1 cellular context compared by ENCODE assay signal in the genomic region with DNA sequence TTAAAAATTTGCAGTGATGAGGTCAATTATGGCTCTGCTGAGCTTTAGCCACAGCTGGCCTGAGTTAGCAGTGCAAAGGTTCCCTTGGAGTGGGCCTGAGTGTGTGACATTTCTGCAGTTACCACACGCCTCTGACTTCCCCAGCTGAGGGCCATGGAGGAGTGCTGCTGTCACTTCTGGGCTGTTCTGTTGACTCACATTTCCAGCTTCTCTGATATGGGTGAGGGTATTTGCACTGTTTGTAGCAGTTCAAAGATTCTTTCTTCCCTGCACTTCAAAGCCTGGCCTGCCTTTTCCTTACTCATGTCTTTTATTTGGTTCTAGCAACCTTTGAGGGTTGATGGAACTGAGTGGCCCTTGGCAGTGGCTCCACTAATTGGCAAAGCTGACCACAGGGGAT.
TF ChIP-seq lines count a peak whose summit lies in the region.

No MANE protein-coding gene starts in this region.

TF ChIP-seq in HepG2, 621 proteins besides CTCF, POLR2A, EP300 and RAD21 (continues in another document):
- TF ChIP-seq, protein P1, sequence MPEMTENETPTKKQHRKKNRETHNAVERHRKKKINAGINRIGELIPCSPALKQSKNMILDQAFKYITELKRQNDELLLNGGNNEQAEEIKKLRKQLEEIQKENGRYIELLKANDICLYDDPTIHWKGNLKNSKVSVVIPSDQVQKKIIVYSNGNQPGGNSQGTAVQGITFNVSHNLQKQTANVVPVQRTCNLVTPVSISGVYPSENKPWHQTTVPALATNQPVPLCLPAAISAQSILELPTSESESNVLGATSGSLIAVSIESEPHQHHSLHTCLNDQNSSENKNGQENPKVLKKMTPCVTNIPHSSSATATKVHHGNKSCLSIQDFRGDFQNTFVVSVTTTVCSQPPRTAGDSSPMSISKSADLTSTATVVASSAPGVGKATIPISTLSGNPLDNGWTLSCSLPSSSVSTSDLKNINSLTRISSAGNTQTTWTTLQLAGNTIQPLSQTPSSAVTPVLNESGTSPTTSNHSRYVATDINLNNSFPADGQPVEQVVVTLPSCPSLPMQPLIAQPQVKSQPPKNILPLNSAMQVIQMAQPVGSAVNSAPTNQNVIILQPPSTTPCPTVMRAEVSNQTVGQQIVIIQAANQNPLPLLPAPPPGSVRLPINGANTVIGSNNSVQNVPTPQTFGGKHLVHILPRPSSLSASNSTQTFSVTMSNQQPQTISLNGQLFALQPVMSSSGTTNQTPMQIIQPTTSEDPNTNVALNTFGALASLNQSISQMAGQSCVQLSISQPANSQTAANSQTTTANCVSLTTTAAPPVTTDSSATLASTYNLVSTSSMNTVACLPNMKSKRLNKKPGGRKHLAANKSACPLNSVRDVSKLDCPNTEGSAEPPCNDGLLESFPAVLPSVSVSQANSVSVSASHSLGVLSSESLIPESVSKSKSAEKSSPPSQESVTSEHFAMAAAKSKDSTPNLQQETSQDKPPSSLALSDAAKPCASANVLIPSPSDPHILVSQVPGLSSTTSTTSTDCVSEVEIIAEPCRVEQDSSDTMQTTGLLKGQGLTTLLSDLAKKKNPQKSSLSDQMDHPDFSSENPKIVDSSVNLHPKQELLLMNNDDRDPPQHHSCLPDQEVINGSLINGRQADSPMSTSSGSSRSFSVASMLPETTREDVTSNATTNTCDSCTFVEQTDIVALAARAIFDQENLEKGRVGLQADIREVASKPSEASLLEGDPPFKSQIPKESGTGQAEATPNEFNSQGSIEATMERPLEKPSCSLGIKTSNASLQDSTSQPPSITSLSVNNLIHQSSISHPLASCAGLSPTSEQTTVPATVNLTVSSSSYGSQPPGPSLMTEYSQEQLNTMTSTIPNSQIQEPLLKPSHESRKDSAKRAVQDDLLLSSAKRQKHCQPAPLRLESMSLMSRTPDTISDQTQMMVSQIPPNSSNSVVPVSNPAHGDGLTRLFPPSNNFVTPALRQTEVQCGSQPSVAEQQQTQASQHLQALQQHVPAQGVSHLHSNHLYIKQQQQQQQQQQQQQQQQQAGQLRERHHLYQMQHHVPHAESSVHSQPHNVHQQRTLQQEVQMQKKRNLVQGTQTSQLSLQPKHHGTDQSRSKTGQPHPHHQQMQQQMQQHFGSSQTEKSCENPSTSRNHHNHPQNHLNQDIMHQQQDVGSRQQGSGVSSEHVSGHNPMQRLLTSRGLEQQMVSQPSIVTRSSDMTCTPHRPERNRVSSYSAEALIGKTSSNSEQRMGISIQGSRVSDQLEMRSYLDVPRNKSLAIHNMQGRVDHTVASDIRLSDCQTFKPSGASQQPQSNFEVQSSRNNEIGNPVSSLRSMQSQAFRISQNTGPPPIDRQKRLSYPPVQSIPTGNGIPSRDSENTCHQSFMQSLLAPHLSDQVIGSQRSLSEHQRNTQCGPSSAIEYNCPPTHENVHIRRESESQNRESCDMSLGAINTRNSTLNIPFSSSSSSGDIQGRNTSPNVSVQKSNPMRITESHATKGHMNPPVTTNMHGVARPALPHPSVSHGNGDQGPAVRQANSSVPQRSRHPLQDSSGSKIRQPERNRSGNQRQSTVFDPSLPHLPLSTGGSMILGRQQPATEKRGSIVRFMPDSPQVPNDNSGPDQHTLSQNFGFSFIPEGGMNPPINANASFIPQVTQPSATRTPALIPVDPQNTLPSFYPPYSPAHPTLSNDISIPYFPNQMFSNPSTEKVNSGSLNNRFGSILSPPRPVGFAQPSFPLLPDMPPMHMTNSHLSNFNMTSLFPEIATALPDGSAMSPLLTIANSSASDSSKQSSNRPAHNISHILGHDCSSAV (CRISPR knock-in tag; IDR thresholded peaks at IDR 0.05; ENCODE audit: borderline replicate concordance), result no peak
- TF ChIP-seq PAF1 (CRISPR knock-in tag; IDR thresholded peaks at IDR 0.05), result no peak
- TF ChIP-seq SOX5 (CRISPR knock-in tag; IDR thresholded peaks at IDR 0.05; ENCODE audit: borderline replicate concordance), result no peak
- TF ChIP-seq FOSL2 (CRISPR knock-in tag; IDR thresholded peaks at IDR 0.05), result peak; percentile 43
- TF ChIP-seq, protein P2, sequence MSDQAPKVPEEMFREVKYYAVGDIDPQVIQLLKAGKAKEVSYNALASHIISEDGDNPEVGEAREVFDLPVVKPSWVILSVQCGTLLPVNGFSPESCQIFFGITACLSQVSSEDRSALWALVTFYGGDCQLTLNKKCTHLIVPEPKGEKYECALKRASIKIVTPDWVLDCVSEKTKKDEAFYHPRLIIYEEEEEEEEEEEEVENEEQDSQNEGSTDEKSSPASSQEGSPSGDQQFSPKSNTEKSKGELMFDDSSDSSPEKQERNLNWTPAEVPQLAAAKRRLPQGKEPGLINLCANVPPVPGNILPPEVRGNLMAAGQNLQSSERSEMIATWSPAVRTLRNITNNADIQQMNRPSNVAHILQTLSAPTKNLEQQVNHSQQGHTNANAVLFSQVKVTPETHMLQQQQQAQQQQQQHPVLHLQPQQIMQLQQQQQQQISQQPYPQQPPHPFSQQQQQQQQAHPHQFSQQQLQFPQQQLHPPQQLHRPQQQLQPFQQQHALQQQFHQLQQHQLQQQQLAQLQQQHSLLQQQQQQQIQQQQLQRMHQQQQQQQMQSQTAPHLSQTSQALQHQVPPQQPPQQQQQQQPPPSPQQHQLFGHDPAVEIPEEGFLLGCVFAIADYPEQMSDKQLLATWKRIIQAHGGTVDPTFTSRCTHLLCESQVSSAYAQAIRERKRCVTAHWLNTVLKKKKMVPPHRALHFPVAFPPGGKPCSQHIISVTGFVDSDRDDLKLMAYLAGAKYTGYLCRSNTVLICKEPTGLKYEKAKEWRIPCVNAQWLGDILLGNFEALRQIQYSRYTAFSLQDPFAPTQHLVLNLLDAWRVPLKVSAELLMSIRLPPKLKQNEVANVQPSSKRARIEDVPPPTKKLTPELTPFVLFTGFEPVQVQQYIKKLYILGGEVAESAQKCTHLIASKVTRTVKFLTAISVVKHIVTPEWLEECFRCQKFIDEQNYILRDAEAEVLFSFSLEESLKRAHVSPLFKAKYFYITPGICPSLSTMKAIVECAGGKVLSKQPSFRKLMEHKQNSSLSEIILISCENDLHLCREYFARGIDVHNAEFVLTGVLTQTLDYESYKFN (CRISPR knock-in tag; conservative IDR thresholded peaks at IDR 0.05), result 0 out of 2 replicates have a peak, but pooled peaks have one; percentile 57
- no peak for TF ChIP-seq U2AF1 (optimal IDR thresholded peaks at IDR 0.05; ENCODE audit: low read depth, low read length)
- TF ChIP-seq, protein P3, sequence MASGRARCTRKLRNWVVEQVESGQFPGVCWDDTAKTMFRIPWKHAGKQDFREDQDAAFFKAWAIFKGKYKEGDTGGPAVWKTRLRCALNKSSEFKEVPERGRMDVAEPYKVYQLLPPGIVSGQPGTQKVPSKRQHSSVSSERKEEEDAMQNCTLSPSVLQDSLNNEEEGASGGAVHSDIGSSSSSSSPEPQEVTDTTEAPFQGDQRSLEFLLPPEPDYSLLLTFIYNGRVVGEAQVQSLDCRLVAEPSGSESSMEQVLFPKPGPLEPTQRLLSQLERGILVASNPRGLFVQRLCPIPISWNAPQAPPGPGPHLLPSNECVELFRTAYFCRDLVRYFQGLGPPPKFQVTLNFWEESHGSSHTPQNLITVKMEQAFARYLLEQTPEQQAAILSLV (CRISPR knock-in tag; IDR thresholded peaks at IDR 0.05; ENCODE audit: borderline replicate concordance), result no peak
- TF ChIP-seq, protein P4, sequence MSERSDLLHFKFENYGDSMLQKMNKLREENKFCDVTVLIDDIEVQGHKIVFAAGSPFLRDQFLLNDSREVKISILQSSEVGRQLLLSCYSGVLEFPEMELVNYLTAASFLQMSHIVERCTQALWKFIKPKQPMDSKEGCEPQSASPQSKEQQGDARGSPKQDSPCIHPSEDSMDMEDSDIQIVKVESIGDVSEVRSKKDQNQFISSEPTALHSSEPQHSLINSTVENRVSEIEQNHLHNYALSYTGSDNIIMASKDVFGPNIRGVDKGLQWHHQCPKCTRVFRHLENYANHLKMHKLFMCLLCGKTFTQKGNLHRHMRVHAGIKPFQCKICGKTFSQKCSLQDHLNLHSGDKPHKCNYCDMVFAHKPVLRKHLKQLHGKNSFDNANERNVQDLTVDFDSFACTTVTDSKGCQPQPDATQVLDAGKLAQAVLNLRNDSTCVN (CRISPR knock-in tag; IDR thresholded peaks at IDR 0.05; ENCODE audit: borderline replicate concordance), result no peak
- no peak for TF ChIP-seq KDM5A (IDR thresholded peaks at IDR 0.05; ENCODE audit: borderline replicate concordance, low read length)
- no peak for TF ChIP-seq ZNF556 (CRISPR knock-in tag; IDR thresholded peaks at IDR 0.05; ENCODE audit: borderline replicate concordance)
- TF ChIP-seq, protein P5, sequence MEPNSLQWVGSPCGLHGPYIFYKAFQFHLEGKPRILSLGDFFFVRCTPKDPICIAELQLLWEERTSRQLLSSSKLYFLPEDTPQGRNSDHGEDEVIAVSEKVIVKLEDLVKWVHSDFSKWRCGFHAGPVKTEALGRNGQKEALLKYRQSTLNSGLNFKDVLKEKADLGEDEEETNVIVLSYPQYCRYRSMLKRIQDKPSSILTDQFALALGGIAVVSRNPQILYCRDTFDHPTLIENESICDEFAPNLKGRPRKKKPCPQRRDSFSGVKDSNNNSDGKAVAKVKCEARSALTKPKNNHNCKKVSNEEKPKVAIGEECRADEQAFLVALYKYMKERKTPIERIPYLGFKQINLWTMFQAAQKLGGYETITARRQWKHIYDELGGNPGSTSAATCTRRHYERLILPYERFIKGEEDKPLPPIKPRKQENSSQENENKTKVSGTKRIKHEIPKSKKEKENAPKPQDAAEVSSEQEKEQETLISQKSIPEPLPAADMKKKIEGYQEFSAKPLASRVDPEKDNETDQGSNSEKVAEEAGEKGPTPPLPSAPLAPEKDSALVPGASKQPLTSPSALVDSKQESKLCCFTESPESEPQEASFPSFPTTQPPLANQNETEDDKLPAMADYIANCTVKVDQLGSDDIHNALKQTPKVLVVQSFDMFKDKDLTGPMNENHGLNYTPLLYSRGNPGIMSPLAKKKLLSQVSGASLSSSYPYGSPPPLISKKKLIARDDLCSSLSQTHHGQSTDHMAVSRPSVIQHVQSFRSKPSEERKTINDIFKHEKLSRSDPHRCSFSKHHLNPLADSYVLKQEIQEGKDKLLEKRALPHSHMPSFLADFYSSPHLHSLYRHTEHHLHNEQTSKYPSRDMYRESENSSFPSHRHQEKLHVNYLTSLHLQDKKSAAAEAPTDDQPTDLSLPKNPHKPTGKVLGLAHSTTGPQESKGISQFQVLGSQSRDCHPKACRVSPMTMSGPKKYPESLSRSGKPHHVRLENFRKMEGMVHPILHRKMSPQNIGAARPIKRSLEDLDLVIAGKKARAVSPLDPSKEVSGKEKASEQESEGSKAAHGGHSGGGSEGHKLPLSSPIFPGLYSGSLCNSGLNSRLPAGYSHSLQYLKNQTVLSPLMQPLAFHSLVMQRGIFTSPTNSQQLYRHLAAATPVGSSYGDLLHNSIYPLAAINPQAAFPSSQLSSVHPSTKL (CRISPR knock-in tag; IDR thresholded peaks at IDR 0.05), result peak; percentile 52; the same call in 1 of the 2 replicates
- TF ChIP-seq, protein P6, sequence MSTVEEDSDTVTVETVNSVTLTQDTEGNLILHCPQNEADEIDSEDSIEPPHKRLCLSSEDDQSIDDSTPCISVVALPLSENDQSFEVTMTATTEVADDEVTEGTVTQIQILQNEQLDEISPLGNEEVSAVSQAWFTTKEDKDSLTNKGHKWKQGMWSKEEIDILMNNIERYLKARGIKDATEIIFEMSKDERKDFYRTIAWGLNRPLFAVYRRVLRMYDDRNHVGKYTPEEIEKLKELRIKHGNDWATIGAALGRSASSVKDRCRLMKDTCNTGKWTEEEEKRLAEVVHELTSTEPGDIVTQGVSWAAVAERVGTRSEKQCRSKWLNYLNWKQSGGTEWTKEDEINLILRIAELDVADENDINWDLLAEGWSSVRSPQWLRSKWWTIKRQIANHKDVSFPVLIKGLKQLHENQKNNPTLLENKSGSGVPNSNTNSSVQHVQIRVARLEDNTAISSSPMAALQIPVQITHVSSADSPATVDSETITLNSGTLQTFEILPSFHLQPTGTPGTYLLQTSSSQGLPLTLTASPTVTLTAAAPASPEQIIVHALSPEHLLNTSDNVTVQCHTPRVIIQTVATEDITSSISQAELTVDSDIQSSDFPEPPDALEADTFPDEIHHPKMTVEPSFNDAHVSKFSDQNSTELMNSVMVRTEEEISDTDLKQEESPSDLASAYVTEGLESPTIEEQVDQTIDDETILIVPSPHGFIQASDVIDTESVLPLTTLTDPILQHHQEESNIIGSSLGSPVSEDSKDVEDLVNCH (CRISPR knock-in tag; IDR thresholded peaks at IDR 0.05), result no peak
- 0 out of 4 replicates have a peak, but pooled peaks of 1 of the 2 experiments have one; percentile 0 for TF ChIP-seq MAFK (conservative IDR thresholded peaks at IDR 0.05 in 1 of 2, IDR thresholded peaks at IDR 0.05 in 1 of 2; ENCODE audit: low read length in 2 of 2)
- TF ChIP-seq ZNF44 (CRISPR knock-in tag; IDR thresholded peaks at IDR 0.05), result no peak
- no peak for TF ChIP-seq KMT2B (CRISPR knock-in tag; IDR thresholded peaks at IDR 0.05)
- TF ChIP-seq TEAD2 (CRISPR knock-in tag; IDR thresholded peaks at IDR 0.05), result no peak
- TF ChIP-seq ISL2 (CRISPR knock-in tag; IDR thresholded peaks at IDR 0.05), result no peak
- TF ChIP-seq, protein P7, sequence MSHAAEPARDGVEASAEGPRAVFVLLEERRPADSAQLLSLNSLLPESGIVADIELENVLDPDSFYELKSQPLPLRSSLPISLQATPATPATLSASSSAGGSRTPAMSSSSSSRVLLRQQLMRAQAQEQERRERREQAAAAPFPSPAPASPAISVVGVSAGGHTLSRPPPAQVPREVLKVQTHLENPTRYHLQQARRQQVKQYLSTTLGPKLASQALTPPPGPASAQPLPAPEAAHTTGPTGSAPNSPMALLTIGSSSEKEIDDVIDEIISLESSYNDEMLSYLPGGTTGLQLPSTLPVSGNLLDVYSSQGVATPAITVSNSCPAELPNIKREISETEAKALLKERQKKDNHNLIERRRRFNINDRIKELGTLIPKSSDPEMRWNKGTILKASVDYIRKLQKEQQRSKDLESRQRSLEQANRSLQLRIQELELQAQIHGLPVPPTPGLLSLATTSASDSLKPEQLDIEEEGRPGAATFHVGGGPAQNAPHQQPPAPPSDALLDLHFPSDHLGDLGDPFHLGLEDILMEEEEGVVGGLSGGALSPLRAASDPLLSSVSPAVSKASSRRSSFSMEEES (CRISPR knock-in tag; IDR thresholded peaks at IDR 0.05), result no peak
- no peak for TF ChIP-seq NFKB2 (CRISPR knock-in tag; IDR thresholded peaks at IDR 0.05; ENCODE audit: borderline replicate concordance)
- no peak for TF ChIP-seq SYNCRIP (IDR thresholded peaks at IDR 0.05; ENCODE audit: insufficient read depth, low read depth, low read length)
- TF ChIP-seq, protein P8, sequence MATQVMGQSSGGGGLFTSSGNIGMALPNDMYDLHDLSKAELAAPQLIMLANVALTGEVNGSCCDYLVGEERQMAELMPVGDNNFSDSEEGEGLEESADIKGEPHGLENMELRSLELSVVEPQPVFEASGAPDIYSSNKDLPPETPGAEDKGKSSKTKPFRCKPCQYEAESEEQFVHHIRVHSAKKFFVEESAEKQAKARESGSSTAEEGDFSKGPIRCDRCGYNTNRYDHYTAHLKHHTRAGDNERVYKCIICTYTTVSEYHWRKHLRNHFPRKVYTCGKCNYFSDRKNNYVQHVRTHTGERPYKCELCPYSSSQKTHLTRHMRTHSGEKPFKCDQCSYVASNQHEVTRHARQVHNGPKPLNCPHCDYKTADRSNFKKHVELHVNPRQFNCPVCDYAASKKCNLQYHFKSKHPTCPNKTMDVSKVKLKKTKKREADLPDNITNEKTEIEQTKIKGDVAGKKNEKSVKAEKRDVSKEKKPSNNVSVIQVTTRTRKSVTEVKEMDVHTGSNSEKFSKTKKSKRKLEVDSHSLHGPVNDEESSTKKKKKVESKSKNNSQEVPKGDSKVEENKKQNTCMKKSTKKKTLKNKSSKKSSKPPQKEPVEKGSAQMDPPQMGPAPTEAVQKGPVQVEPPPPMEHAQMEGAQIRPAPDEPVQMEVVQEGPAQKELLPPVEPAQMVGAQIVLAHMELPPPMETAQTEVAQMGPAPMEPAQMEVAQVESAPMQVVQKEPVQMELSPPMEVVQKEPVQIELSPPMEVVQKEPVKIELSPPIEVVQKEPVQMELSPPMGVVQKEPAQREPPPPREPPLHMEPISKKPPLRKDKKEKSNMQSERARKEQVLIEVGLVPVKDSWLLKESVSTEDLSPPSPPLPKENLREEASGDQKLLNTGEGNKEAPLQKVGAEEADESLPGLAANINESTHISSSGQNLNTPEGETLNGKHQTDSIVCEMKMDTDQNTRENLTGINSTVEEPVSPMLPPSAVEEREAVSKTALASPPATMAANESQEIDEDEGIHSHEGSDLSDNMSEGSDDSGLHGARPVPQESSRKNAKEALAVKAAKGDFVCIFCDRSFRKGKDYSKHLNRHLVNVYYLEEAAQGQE (IDR thresholded peaks at IDR 0.05; ENCODE audit: borderline replicate concordance in 1 of 2, low read depth in 1 of 2, low read length in 2 of 2), result no peak
- TF ChIP-seq ZNF629 (CRISPR knock-in tag; conservative IDR thresholded peaks at IDR 0.05), result no peak
